ENCODE assay signal across 8 cellular contexts in genomic region chr14:59688224-59689170, GRCh38.
DNase-seq lines count a peak whose midpoint lies in the region; ATAC-seq and TF ChIP-seq lines count a peak whose summit lies in the region.

No MANE protein-coding gene starts in this region.

- TF ChIP-seq CTCF in astrocyte of the spinal cord (IDR thresholded peaks at IDR 0.05; ENCODE audit: low read depth, low read length): peak; percentile 93
- TF ChIP-seq CTCF in kidney epithelial cell (IDR thresholded peaks at IDR 0.05; ENCODE audit: insufficient read depth, low read length, poor library complexity, severe bottlenecking): peak; percentile 79
- TF ChIP-seq CTCF in thoracic aorta (IDR thresholded peaks at IDR 0.05): peak; percentile 86

- in situ Hi-C loops in astrocyte of the spinal cord (cut with HindIII; ENCODE audit: low sequenced_read_pairs): no loop called here

- H3K9me3 ChIP-seq in thoracic aorta: no peaks in the 10 kb centered on the region

- ATAC-seq in GM19468 (IDR thresholded peaks at IDR 0.05; ENCODE audit: extremely low read depth, unreplicated experiment): peak; percentile 91
- ATAC-seq in HG03432 (IDR thresholded peaks at IDR 0.05; ENCODE audit: unreplicated experiment): peak; percentile 99
- peak; percentile 88 for ATAC-seq in thoracic aorta (ENCODE audit: insufficient number of reproducible peaks, low FRiP score, low read depth)

- H3K27ac ChIP-seq in thoracic aorta: no peak overlapping the region

- H3K27me3 ChIP-seq in kidney epithelial cell (ENCODE audit: control insufficient read depth, insufficient read depth, low read length) (no peaks in the 10 kb centered on the region), thoracic aorta (replicated peaks; ENCODE audit: insufficient read depth) (no peaks in the 10 kb centered on the region)

- H3K36me3 ChIP-seq in kidney epithelial cell (ENCODE audit: control insufficient read depth, insufficient read depth, low read length): no peaks in the 10 kb centered on the region
- no peaks in the 10 kb centered on the region for H3K36me3 ChIP-seq in thoracic aorta

- DNase-seq in DMS 273 (lab: John Stamatoyannopoulos, UW; ENCODE audit: unreplicated experiment) (peak; percentile 71), DMS 273 treated with DMSO at 0.1 percent for 48 hours (lab: John Stamatoyannopoulos, UW) (no peak), NCI-H82 (lab: John Stamatoyannopoulos, UW) (peak; percentile 96), astrocyte of the spinal cord (ENCODE audit: low read depth, low spot score) (peak; percentile 63), kidney epithelial cell (ENCODE audit: low read depth) (no peak), thoracic aorta (ENCODE audit: low spot score) (peak; percentile 21)

- H3K4me1 ChIP-seq in thoracic aorta (ENCODE audit: control insufficient read depth in 1 of 2, low read depth in 2 of 2): peaks cover 0 to 7% of the 10 kb centered on the region in 2 donors

- no peak overlapping the region for H3K4me3 ChIP-seq in astrocyte of the spinal cord (ENCODE audit: low read depth, low read length)
- H3K4me3 ChIP-seq in kidney epithelial cell (ENCODE audit: low read depth, low read length): no peak overlapping the region
- H3K4me3 ChIP-seq in thoracic aorta: no peak overlapping the region

Comparison
In these comparisons a context has a peak if more than half of its experiments do, and no peak if none do; other contexts are left out.
1. DNase-seq: peak in DMS 273 (single experiment), NCI-H82 (single experiment), astrocyte of the spinal cord (single experiment) and thoracic aorta (single experiment); none in DMS 273 treated with DMSO at 0.1 percent for 48 hours (single experiment) and kidney epithelial cell (single experiment).
2. Peak in every context shown above with its lines, with median percentiles within 50 percentile points of each other: ATAC-seq and CTCF ChIP-seq.